8 cellular contexts compared by ENCODE assay signal in genomic region chr12:120228041-120228290, GRCh38. TPM values are rescaled to one million over a fixed set of nuclear protein-coding genes. Genes with fewer than 3 reads are reported as not detected.
DNase-seq lines count a peak whose midpoint lies in the region; ATAC-seq and TF ChIP-seq lines count a peak whose summit lies in the region.

No MANE protein-coding gene starts in this region.

- H3K27ac Mint-ChIP-seq in Calu3 (ENCODE audit: unreplicated experiment) = peak overlapping the region; percentile 69

- H3K27me3 ChIP-seq in NT2/D1 (ENCODE audit: insufficient read depth, insufficient read length) (no peaks in the 10 kb centered on the region), endocrine pancreas (ENCODE audit: control insufficient read depth, insufficient read depth, low read length) (no peaks in the 10 kb centered on the region), neutrophil (no peaks in the 10 kb centered on the region)

- TF ChIP-seq CTCF in Calu3 (IDR thresholded peaks at IDR 0.05; ENCODE audit: unreplicated experiment) = no peak
- TF ChIP-seq CTCF in neutrophil (IDR thresholded peaks at IDR 0.05) = no peak
- TF ChIP-seq CTCF in lower leg skin (IDR thresholded peaks at IDR 0.05) = no peak

- intact Hi-C loops in Calu3 (cut with micrococcal nuclease; ENCODE audit: unreplicated experiment) (loop anchor here (1.0 kb wide), 1 partner anchor 36 kb away; no protein-coding TSS in a partner anchor), lower leg skin (cut with DNase I; ENCODE audit: low total_unique reads) (loop anchor here (2.0 kb wide), 1 partner anchor 37 kb away; the partner anchor contains the start of gene PXN)

- TF ChIP-seq POLR2A in lower leg skin (IDR thresholded peaks at IDR 0.05) = no peak

- no peaks in the 10 kb centered on the region for H3K9me3 Mint-ChIP-seq in Calu3 (ENCODE audit: low read depth, unreplicated experiment)

- peak overlapping the region; percentile 98 for H3K27ac ChIP-seq in neutrophil

- no TSS peak for BruUV-seq in Calu3 (replicated peaks; lab: Mats Ljungman, UMichigan)

- H3K9ac ChIP-seq in NT2/D1 (ENCODE audit: insufficient read length, low read depth) (peak overlapping the region; percentile 91), endocrine pancreas (ENCODE audit: control insufficient read depth, insufficient read depth, low read length) (peak overlapping the region; percentile 60)

- CTCF ChIA-PET in Calu3 (lab: Charles Lee) = interaction anchor here (0.6 to 9.8 kb wide), 19 partner anchors 8 to 202 kb away, joined by 3 to 338 read pairs (median 4); partner anchors contain the start of genes PXN, RNU4-1, RNU4-2 and RPLP0

- H3K36me3 ChIP-seq in NT2/D1 (ENCODE audit: insufficient read depth, insufficient read length, low read length) (peaks cover 42% of the 10 kb centered on the region), endocrine pancreas (ENCODE audit: control insufficient read depth, insufficient read depth, low read length) (no peaks in the 10 kb centered on the region), neutrophil (peaks cover 34% of the 10 kb centered on the region)

- ATAC-seq in HG03196 (IDR thresholded peaks at IDR 0.05; ENCODE audit: unreplicated experiment) (no peak), GM18517 (IDR thresholded peaks at IDR 0.05; ENCODE audit: unreplicated experiment) (no peak), HG02571 (IDR thresholded peaks at IDR 0.05; ENCODE audit: unreplicated experiment) (no peak)

- WGBS in lower leg skin, 2 donors = 64% methylated on average over 3 of the region's 3 CpGs

- H3K36me3 Mint-ChIP-seq in Calu3 (ENCODE audit: insufficient read depth, unreplicated experiment) = peaks cover 75% of the 10 kb centered on the region

- H3K4me1 ChIP-seq in NT2/D1 (ENCODE audit: insufficient read depth, insufficient read length) (peaks cover 61% of the 10 kb centered on the region), endocrine pancreas (ENCODE audit: control insufficient read depth, insufficient read depth, low read length) (peaks cover 15% of the 10 kb centered on the region), neutrophil (ENCODE audit: control insufficient read depth in 1 of 2, insufficient read depth in 1 of 2, low read depth in 1 of 2, low read length in 1 of 2) (peaks cover 95 to 96% of the 10 kb centered on the region in 2 experiments)

- H3K9me3 ChIP-seq in NT2/D1 (ENCODE audit: insufficient read depth, low read length) (no peaks in the 10 kb centered on the region), endocrine pancreas (ENCODE audit: control insufficient read depth, low read length) (no peaks in the 10 kb centered on the region), neutrophil (no peaks in the 10 kb centered on the region)

- H3K4me1 Mint-ChIP-seq in Calu3 (ENCODE audit: low read depth, unreplicated experiment) = peaks cover 94% of the 10 kb centered on the region

- DNase-seq in Calu3 = no peak
- DNase-seq in NT2/D1 (ENCODE audit: low read depth, low spot score) = no peak
- DNase-seq in lower leg skin (ENCODE audit: low spot score in 2 of 2) = no peak

- H3K4me3 ChIP-seq in NT2/D1 (ENCODE audit: insufficient read length, low read depth) (no peak overlapping the region), endocrine pancreas (ENCODE audit: control insufficient read depth, insufficient read depth, low read length) (no peak overlapping the region), neutrophil (ENCODE audit: low read depth in 1 of 2, low read length in 1 of 2) (peak overlapping the region; percentile 65 to 68), lower leg skin (ENCODE audit: low read depth, poor library complexity, severe bottlenecking) (no peak overlapping the region)

- peak overlapping the region; percentile 31 for H3K4me3 Mint-ChIP-seq in Calu3 (ENCODE audit: low read depth, unreplicated experiment)

- H3K27me3 Mint-ChIP-seq in Calu3 (ENCODE audit: unreplicated experiment) = no peaks in the 10 kb centered on the region

RNA-seq across cellular contexts. Expression of gene RPLP0, which starts 27.1 kb away (rescaled TPM):
- total RNA-seq in Calu3 (2022) (1,595 and 1,852 TPM in 2 replicates), lower leg skin (1,000 to 10,000 TPM; 2,664 to 4,654 (median 3,612) TPM)

RNA-seq across cellular contexts. Expression of gene GCN1, which starts 33.5 kb away (rescaled TPM):
- 168 and 188 TPM in 2 replicates for total RNA-seq in Calu3 (2022)
- 100 to 1,000 TPM in 1 of 4 donors, 10 to 100 TPM in 3; 37.8 to 115 (median 50.8) TPM for total RNA-seq in lower leg skin

RNA-seq across cellular contexts. Expression of gene PXN, which starts 37.6 kb away (rescaled TPM):
- total RNA-seq in Calu3 (2022) = 156 and 172 TPM in 2 replicates
- 10 to 100 TPM; 36.3 to 54.0 (median 49.8) TPM for total RNA-seq in lower leg skin

Comparison
In these comparisons a context has a peak if more than half of its experiments do, and no peak if none do; other contexts are left out.
1. H3K4me3 ChIP-seq: peak in neutrophil (2 of 2); none in NT2/D1 (single experiment), endocrine pancreas (single experiment) and lower leg skin (single experiment).